ENCODE assay signal across 8 cellular contexts in genomic region chr15:56491110-56491722, GRCh38. TPM values are rescaled to one million over a fixed set of nuclear protein-coding genes. Genes with fewer than 3 reads are reported as not detected.
DNase-seq lines count a peak whose midpoint lies in the region; ATAC-seq and TF ChIP-seq lines count a peak whose summit lies in the region.

No MANE protein-coding gene starts in this region.

- no peaks in the 10 kb centered on the region for H3K36me3 ChIP-seq in HCT116 (ENCODE audit: control insufficient read depth in 1 of 2, insufficient read depth in 2 of 2, low read length in 2 of 2)

- H2AFZ ChIP-seq in HCT116 (ENCODE audit: low read depth, low read length, poor library complexity, severe bottlenecking) = no peak overlapping the region

- H3K79me2 ChIP-seq in HCT116 (ENCODE audit: insufficient read depth, low read length) = no peaks in the 10 kb centered on the region

- DNase-seq in D341Med (ENCODE audit: low spot score) (peak; percentile 81), HCT116 (ENCODE audit: low read depth, low spot score) (peak; percentile 71), NCI-H2196 treated with DMSO at 0.1 percent for 48 hours (lab: John Stamatoyannopoulos, UW; ENCODE audit: unreplicated experiment) (peak; percentile 57), coronary artery (ENCODE audit: low spot score) (no peak), lower leg skin (ENCODE audit: low spot score in 2 of 2) (peak; percentile 64 to 90)
- peak; percentile 4 for DNase-seq in stimulated activated CD8-positive, alpha-beta memory T cell treated with anti-CD3 and anti-CD28 coated beads, Interleukin-12 subunit alpha, Interleukin-12 subunit beta, amount 100 ng/mL, for 4 hours (ENCODE audit: low read depth)

- no peak overlapping the region for H3K4me2 ChIP-seq in HCT116 (ENCODE audit: low read length)

- TF ChIP-seq POLR2A in HCT116 (IDR thresholded peaks at IDR 0.05; ENCODE audit: borderline replicate concordance, extremely low read depth, insufficient read depth, insufficient read length) (no peak), lower leg skin (IDR thresholded peaks at IDR 0.05) (no peak)

- no peaks in the 10 kb centered on the region for H3K27me3 ChIP-seq in HCT116 (ENCODE audit: insufficient read depth, low read length)

- RAD21 ChIA-PET in HCT116 (lab: Charles Lee; ENCODE audit: low non-redundant PET in 1 of 2, low total read pairs in 2 of 2, uncharacterized antibody in 2 of 2, unreplicated experiment in 2 of 2) = interaction anchor here (0.7 to 1.2 kb wide), 2 partner anchors 378 kb away, joined by 3 to 5 read pairs; no protein-coding TSS in a partner anchor

- CTCF ChIA-PET in HCT116 (lab: Charles Lee) = interaction anchor here (0.6 to 6.4 kb wide), 16 partner anchors 8 to 1051 kb away, joined by 3 to 57 read pairs (median 4); no protein-coding TSS in a partner anchor

- H3K9me3 ChIP-seq in HCT116 (ENCODE audit: control insufficient read depth in 1 of 2, insufficient read depth in 1 of 2, low read depth in 1 of 2, low read length in 2 of 2) = no peaks in the 10 kb centered on the region

- peak; percentile 90 for ATAC-seq in HCT116
- ATAC-seq in GM18870 (IDR thresholded peaks at IDR 0.05; ENCODE audit: unreplicated experiment) = no peak

- peaks cover 0 to 4% of the 10 kb centered on the region in 2 experiments; a peak in 3 of 4 replicates for H3K4me1 ChIP-seq in HCT116 (ENCODE audit: control insufficient read depth in 1 of 2, insufficient read depth in 2 of 2, low read length in 2 of 2)

- no peaks in the 10 kb centered on the region for H3K9me2 ChIP-seq in HCT116 (ENCODE audit: insufficient read depth)

- no peak overlapping the region for H3K27ac ChIP-seq in HCT116 (ENCODE audit: low read depth, low read length)
- no peak overlapping the region for H3K27ac ChIP-seq in coronary artery

- no peak overlapping the region for H3K9ac ChIP-seq in HCT116 (ENCODE audit: low read length)

- H4K20me1 ChIP-seq in HCT116 (ENCODE audit: insufficient read depth) = no peaks in the 10 kb centered on the region

- H3K4me3 ChIP-seq in HCT116 (replicated peaks in 1 of 2; ENCODE audit: low read depth in 1 of 2, low read length in 2 of 2) (no peak overlapping the region), WI38 (ENCODE audit: low read depth, low read length) (no peak overlapping the region), coronary artery (no peak overlapping the region), lower leg skin (ENCODE audit: low read depth, poor library complexity, severe bottlenecking) (no peak overlapping the region)

- POLR2A ChIA-PET in HCT116 (lab: Charles Lee) = interaction anchor here (0.5 kb wide), 1 partner anchor 251 kb away, joined by 3 read pairs; no protein-coding TSS in a partner anchor

- TF ChIP-seq CTCF in HCT116 (IDR thresholded peaks at IDR 0.05 in 2 of 3, conservative IDR thresholded peaks at IDR 0.05 in 1 of 3; ENCODE audit: borderline replicate concordance in 1 of 3, insufficient read depth in 1 of 3, low read depth in 2 of 3, low read length in 2 of 3) (peak; percentile 51 to 94 (median 92); a peak in 5 of 6 replicates), WI38 (IDR thresholded peaks at IDR 0.05; ENCODE audit: low read depth, low read length) (peak; percentile 88), coronary artery (IDR thresholded peaks at IDR 0.05) (peak; percentile 65), lower leg skin (IDR thresholded peaks at IDR 0.05) (no peak)

- TF ChIP-seq RAD21 in HCT116 (IDR thresholded peaks at IDR 0.05; ENCODE audit: low read depth) = peak; percentile 80

- no TSS peak for BruUV-seq in HCT116 (replicated peaks; lab: Mats Ljungman, UMichigan)

- WGBS in lower leg skin, 2 donors = 35 to 37% methylated on average over 5 of the region's 5 CpGs

- intact Hi-C loops in HCT116 (cut with micrococcal nuclease) (loop anchor here (1.0 kb wide), 1 partner anchor 815 kb away; no protein-coding TSS in a partner anchor), lower leg skin (cut with DNase I; ENCODE audit: low total_unique reads) (loop anchor here (10.0 kb wide), 1 partner anchor 814 kb away; no protein-coding TSS in a partner anchor)

TF ChIP-seq in HCT116, 20 proteins besides CTCF, POLR2A, EP300 and RAD21:
- TF ChIP-seq ZNF274 (IDR thresholded peaks at IDR 0.05; ENCODE audit: low read depth, low read length) (no peak), YY1 (IDR thresholded peaks at IDR 0.05; ENCODE audit: extremely low read depth, insufficient replicate concordance, low read depth, low read length) (no peak), EZH2 (IDR thresholded peaks at IDR 0.05) (no peak), CEBPB (IDR thresholded peaks at IDR 0.05; ENCODE audit: low read depth) (no peak), EZH2phosphoT487 (IDR thresholded peaks at IDR 0.05; ENCODE audit: borderline replicate concordance) (no peak), REST (IDR thresholded peaks at IDR 0.05; ENCODE audit: low read depth) (no peak), SIN3A (IDR thresholded peaks at IDR 0.05; ENCODE audit: low read depth) (no peak), CBX3 (IDR thresholded peaks at IDR 0.05; ENCODE audit: low read depth) (no peak), SRF (IDR thresholded peaks at IDR 0.05; ENCODE audit: low read depth) (no peak)
TF ChIP-seq in HCT116: peak in this region for 0.

RNA-seq across cellular contexts. Expression of gene MNS1, which starts 26.3 kb away (rescaled TPM):
- 1.9 TPM for total RNA-seq in HCT116 (2021; ENCODE audit: unreplicated experiment)
- polyA plus RNA-seq in HCT116 (2012) = 0.49 and 1.1 TPM in 2 replicates
- total RNA-seq in lower leg skin = under 1 TPM in 2 of 4 donors, not detected in 2; 0.37 to 0.78 TPM

Comparison
In these comparisons a context has a peak if more than half of its experiments do, and no peak if none do; other contexts are left out.
1. CTCF ChIP-seq: peak in HCT116 (3 of 3), WI38 (single experiment) and coronary artery (single experiment); none in lower leg skin (0 of 3).